Comparison of ENCODE assay signal across 23 cellular contexts in the genomic region with DNA sequence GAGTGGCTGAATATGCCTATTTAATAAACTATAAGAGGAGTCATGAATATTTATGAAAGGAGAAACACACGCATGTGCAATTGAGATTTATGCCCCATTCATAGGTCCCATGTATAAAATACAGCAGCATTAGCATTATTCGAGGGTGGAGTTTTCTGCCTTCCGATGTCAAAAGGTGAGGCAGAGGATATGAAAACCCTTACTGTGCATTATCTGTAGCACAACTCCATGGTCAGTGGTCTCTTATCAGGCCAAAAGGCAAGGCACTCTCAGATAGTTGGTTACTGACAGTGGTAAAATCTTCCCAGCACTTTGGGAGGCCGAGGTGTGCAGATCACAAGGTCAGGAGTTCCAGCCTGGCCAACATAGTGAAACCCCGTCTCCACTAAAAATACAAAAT.
"Had no signal": no experiment of that assay in that cellular context is flagged by ENCODE, and none has a peak within 500 bp of the region (broad histone marks: within the 10 kb centered on the region; RNA-seq: fewer than 3 reads in every experiment).

No MANE protein-coding gene starts in this region.

- H2AFZ ChIP-seq: hepatocyte had no signal

- FAIRE-seq: colon, endothelial cell of umbilical vein, frontal cortex, keratinocyte had no signal

- H3K36me3 ChIP-seq: esophagus muscularis mucosa, gastroesophageal sphincter, heart left ventricle, left lung, lower lobe of right lung had no signal

- H3K4me3 ChIP-seq: coronary artery, dorsolateral prefrontal cortex, esophagus muscularis mucosa, gastroesophageal sphincter, heart left ventricle, hepatocyte, left lung, lower lobe of right lung had no signal

- DNase-seq: dermis blood vessel endothelial cell; dorsolateral prefrontal cortex; effector CD4-positive, alpha-beta T cell; effector memory CD4-positive, alpha-beta T cell; foreskin keratinocyte; heart left ventricle; hypothalamus; immature natural killer cell; left cardiac atrium; left lung; left ventricle myocardium superior; lower lobe of right lung; mesenchymal stem cell; midbrain; naive thymus-derived CD4-positive, alpha-beta T cell had no signal

- H3K27me3 ChIP-seq: dorsolateral prefrontal cortex, esophagus muscularis mucosa, foreskin keratinocyte, gastroesophageal sphincter, heart left ventricle, hepatocyte, left lung had no signal

- ATAC-seq: foreskin keratinocyte; gastroesophageal sphincter; heart left ventricle; left cardiac atrium; left lung; left ventricle myocardium superior; lower lobe of right lung; naive thymus-derived CD4-positive, alpha-beta T cell had no signal

- H3K9me3 ChIP-seq: esophagus muscularis mucosa, gastroesophageal sphincter, heart left ventricle, left lung, lower lobe of right lung had no signal

- H3K27ac ChIP-seq: coronary artery, dorsolateral prefrontal cortex, esophagus muscularis mucosa, foreskin keratinocyte, gastroesophageal sphincter, heart left ventricle, hepatocyte, left lung, lower lobe of right lung had no signal

- H3K4me2 ChIP-seq: hepatocyte had no signal

- H3K4me1 ChIP-seq: esophagus muscularis mucosa, foreskin keratinocyte, gastroesophageal sphincter, heart left ventricle, left lung, lower lobe of right lung had no signal

- H3K79me2 ChIP-seq: hepatocyte had no signal
